In genomic region chr2:1736997-1737480, GRCh38 we compare ENCODE assay signal across 11 cellular contexts. TPM values are rescaled to one million over a fixed set of nuclear protein-coding genes. Genes with fewer than 3 reads are reported as not detected.
DNase-seq lines count a peak whose midpoint lies in the region; ATAC-seq and TF ChIP-seq lines count a peak whose summit lies in the region.
"Had no signal": no experiment of that assay in that cellular context is flagged by ENCODE, and none has a peak within 500 bp of the region (broad histone marks: within the 10 kb centered on the region; RNA-seq: fewer than 3 reads in every experiment).

No MANE protein-coding gene starts in this region.

- peaks cover 6 to 12% (median 7%) of the 10 kb centered on the region in 3 donors for H3K27me3 Mint-ChIP-seq in CD14-positive monocyte (ENCODE audit: low read depth in 3 of 3)

- H3K4me3 Mint-ChIP-seq in CD14-positive monocyte: no peak overlapping the region

- intact Hi-C loops in sciatic nerve (cut with DNase I) (no loop called here), CD14-positive monocyte (cut with micrococcal nuclease) (no loop called here)

- peak; percentile 70 for ATAC-seq in SK-N-SH treated with all-trans-retinoic acid at 6 μM for 48 hours
- ATAC-seq in sciatic nerve: no peak

- no peaks in the 10 kb centered on the region for H3K36me3 Mint-ChIP-seq in CD14-positive monocyte

- no peak overlapping the region for H3K4me3 ChIP-seq in fibroblast of the aortic adventitia (ENCODE audit: low read depth, low read length)
- H3K4me3 ChIP-seq: lung had no signal

- DNase-seq in ELR (ENCODE audit: low read depth) (peak; percentile 92), fibroblast of the aortic adventitia (ENCODE audit: low read depth) (peak; percentile 85), sciatic nerve (ENCODE audit: low spot score) (peak; percentile 39), CD14-positive monocyte (ENCODE audit: low spot score) (no peak), SKM-1 treated with dmso at 0.1 percent for 144 hours (lab: John Stamatoyannopoulos, UW; ENCODE audit: unreplicated experiment) (no peak), D341Med (ENCODE audit: low spot score) (no peak), T-helper 9 cell (no peak)
- DNase-seq: KBM-7, OCI-M1 had no signal

- H3K4me1 Mint-ChIP-seq in CD14-positive monocyte: no peaks in the 10 kb centered on the region

- H3K9me3 Mint-ChIP-seq in CD14-positive monocyte: peaks cover 0 to 10% (median 5%) of the 10 kb centered on the region in 7 donors

- no peak overlapping the region for H3K27ac Mint-ChIP-seq in CD14-positive monocyte

- TF ChIP-seq CTCF in fibroblast of the aortic adventitia (IDR thresholded peaks at IDR 0.05; ENCODE audit: insufficient read depth, low read length): no peak
- no peak for TF ChIP-seq CTCF in CD14-positive monocyte (IDR thresholded peaks at IDR 0.05)

TF ChIP-seq in SK-N-SH treated with all-trans-retinoic acid at 6 μM for 48 hours, 23 proteins besides CTCF, POLR2A, EP300 and RAD21:
- TF ChIP-seq GLIS3 (CRISPR knock-in tag; IDR thresholded peaks at IDR 0.05) (peak; percentile 46), CSDC2 (CRISPR knock-in tag; IDR thresholded peaks at IDR 0.05) (0 out of 2 replicates have a peak, but pooled peaks have one; percentile 28), ZNF565 (CRISPR knock-in tag; conservative IDR thresholded peaks at IDR 0.05; ENCODE audit: low read depth) (peak; percentile 2; the same call in 1 of the 2 replicates), TSHZ2 (CRISPR knock-in tag; IDR thresholded peaks at IDR 0.05) (peak; percentile 95), ARNTL (CRISPR knock-in tag; IDR thresholded peaks at IDR 0.05; ENCODE audit: borderline replicate concordance, low read depth) (no peak), TCF4 (CRISPR knock-in tag; IDR thresholded peaks at IDR 0.05; ENCODE audit: borderline replicate concordance) (peak; percentile 83; the same call in 1 of the 2 replicates), SNAI2 (CRISPR knock-in tag; IDR thresholded peaks at IDR 0.05) (peak; percentile 73; the same call in 1 of the 2 replicates), ZFP3 (CRISPR knock-in tag; IDR thresholded peaks at IDR 0.05) (peak; percentile 70), RARB (CRISPR knock-in tag; IDR thresholded peaks at IDR 0.05) (no peak)

RNA-seq across cellular contexts. Expression of gene PXDN, which starts 7.3 kb away (rescaled TPM):
- total RNA-seq in fibroblast of the aortic adventitia (ENCODE audit: low replicate concordance) (55.5 and 137 TPM in 2 replicates), sciatic nerve (38.1 TPM)
- polyA plus RNA-seq in CD14-positive monocyte: not detected

Comparison
In these comparisons a context has a peak if more than half of its experiments do, and no peak if none do; other contexts are left out.
1. DNase-seq: peak in ELR (single experiment), fibroblast of the aortic adventitia (single experiment) and sciatic nerve (single experiment); none in CD14-positive monocyte (single experiment), SKM-1 treated with dmso at 0.1 percent for 144 hours (single experiment), D341Med (single experiment) and T-helper 9 cell (single experiment).